ENCODE assay signal across 1 cellular context in genomic region chr22:31102441-31103081, GRCh38.
TF ChIP-seq lines count a peak whose summit lies in the region.

No MANE protein-coding gene starts in this region.

TF ChIP-seq in HepG2, 621 proteins besides CTCF, POLR2A, EP300 and RAD21 (continued from another document and continues in another):
- TF ChIP-seq NR2F6 (IDR thresholded peaks at IDR 0.05) (peak; percentile 25; the same call in 1 of the 2 replicates), NR2F6 (CRISPR knock-in tag; IDR thresholded peaks at IDR 0.05) (no peak; the same call in 1 of the 2 replicates), LBX2 (CRISPR knock-in tag; IDR thresholded peaks at IDR 0.05; ENCODE audit: borderline replicate concordance) (no peak), PHF21A (CRISPR knock-in tag; IDR thresholded peaks at IDR 0.05) (no peak), NFE2 (CRISPR knock-in tag; IDR thresholded peaks at IDR 0.05) (no peak), KDM2A (CRISPR knock-in tag; IDR thresholded peaks at IDR 0.05; ENCODE audit: borderline replicate concordance, low read depth) (peak; percentile 22; the same call in 1 of the 2 replicates), U2AF2 (IDR thresholded peaks at IDR 0.05; ENCODE audit: low read depth, low read length) (no peak), FOXO1 (CRISPR knock-in tag; IDR thresholded peaks at IDR 0.05) (peak; percentile 67; the same call in 1 of the 2 replicates), SETDB1 (CRISPR knock-in tag; IDR thresholded peaks at IDR 0.05; ENCODE audit: borderline replicate concordance) (no peak), HDAC2 (CRISPR knock-in tag; IDR thresholded peaks at IDR 0.05) (peak; percentile 47; the same call in 1 of the 2 replicates), ZNF138 (CRISPR knock-in tag; IDR thresholded peaks at IDR 0.05; ENCODE audit: low read depth) (no peak), GLMP (CRISPR knock-in tag; IDR thresholded peaks at IDR 0.05; ENCODE audit: borderline replicate concordance) (no peak), MED13 (CRISPR knock-in tag; IDR thresholded peaks at IDR 0.05) (no peak), SNAPC2 (CRISPR knock-in tag; IDR thresholded peaks at IDR 0.05) (no peak), SALL2 (CRISPR knock-in tag; IDR thresholded peaks at IDR 0.05) (no peak), ZNF776 (CRISPR knock-in tag; IDR thresholded peaks at IDR 0.05) (no peak), ZNF567 (CRISPR knock-in tag; IDR thresholded peaks at IDR 0.05; ENCODE audit: borderline replicate concordance) (no peak), MAFF (IDR thresholded peaks at IDR 0.05; ENCODE audit: low read depth, low read length) (no peak), SIN3A (IDR thresholded peaks at IDR 0.05; ENCODE audit: borderline replicate concordance, low read depth, low read length) (no peak), SYNCRIP (IDR thresholded peaks at IDR 0.05; ENCODE audit: insufficient read depth, low read depth, low read length) (no peak), KLF15 (CRISPR knock-in tag; IDR thresholded peaks at IDR 0.05; ENCODE audit: borderline replicate concordance) (no peak), BRCA1 (CRISPR knock-in tag; IDR thresholded peaks at IDR 0.05) (no peak), ZNF788 (CRISPR knock-in tag; IDR thresholded peaks at IDR 0.05; ENCODE audit: borderline replicate concordance) (no peak), HMG20B (CRISPR knock-in tag; conservative IDR thresholded peaks at IDR 0.05) (no peak), ZNF367 (CRISPR knock-in tag; IDR thresholded peaks at IDR 0.05; ENCODE audit: borderline replicate concordance) (no peak), ZNF33B (CRISPR knock-in tag; IDR thresholded peaks at IDR 0.05) (no peak), FOSL2 (CRISPR knock-in tag; IDR thresholded peaks at IDR 0.05) (peak; percentile 98), THYN1 (CRISPR knock-in tag; IDR thresholded peaks at IDR 0.05; ENCODE audit: borderline replicate concordance, low read depth) (no peak), HNF4G (IDR thresholded peaks at IDR 0.05; ENCODE audit: borderline replicate concordance, low read depth, low read length) (no peak), HNF4G (CRISPR knock-in tag; IDR thresholded peaks at IDR 0.05; ENCODE audit: borderline replicate concordance, low read depth) (no peak), ZNF660 (CRISPR knock-in tag; IDR thresholded peaks at IDR 0.05; ENCODE audit: borderline replicate concordance, low read depth) (no peak), ONECUT2 (CRISPR knock-in tag; IDR thresholded peaks at IDR 0.05) (no peak), ZNF691 (CRISPR knock-in tag; IDR thresholded peaks at IDR 0.05; ENCODE audit: borderline replicate concordance, low read depth) (no peak; the same call in 1 of the 2 replicates), TOE1 (CRISPR knock-in tag; IDR thresholded peaks at IDR 0.05) (no peak), RFX5 (IDR thresholded peaks at IDR 0.05; ENCODE audit: low read depth, low read length) (no peak), ZBTB37 (CRISPR knock-in tag; IDR thresholded peaks at IDR 0.05) (no peak), CHCHD3 (CRISPR knock-in tag; IDR thresholded peaks at IDR 0.05) (no peak), ZNF207 (IDR thresholded peaks at IDR 0.05; ENCODE audit: borderline replicate concordance) (no peak), ZNF484 (CRISPR knock-in tag; IDR thresholded peaks at IDR 0.05; ENCODE audit: borderline replicate concordance, low read depth) (no peak), HOXA5 (CRISPR knock-in tag; IDR thresholded peaks at IDR 0.05) (no peak), ZNF543 (CRISPR knock-in tag; IDR thresholded peaks at IDR 0.05) (no peak), ZNF777 (CRISPR knock-in tag; IDR thresholded peaks at IDR 0.05) (no peak), ZNF670 (CRISPR knock-in tag; IDR thresholded peaks at IDR 0.05; ENCODE audit: borderline replicate concordance) (no peak)
- TF ChIP-seq, protein P1, sequence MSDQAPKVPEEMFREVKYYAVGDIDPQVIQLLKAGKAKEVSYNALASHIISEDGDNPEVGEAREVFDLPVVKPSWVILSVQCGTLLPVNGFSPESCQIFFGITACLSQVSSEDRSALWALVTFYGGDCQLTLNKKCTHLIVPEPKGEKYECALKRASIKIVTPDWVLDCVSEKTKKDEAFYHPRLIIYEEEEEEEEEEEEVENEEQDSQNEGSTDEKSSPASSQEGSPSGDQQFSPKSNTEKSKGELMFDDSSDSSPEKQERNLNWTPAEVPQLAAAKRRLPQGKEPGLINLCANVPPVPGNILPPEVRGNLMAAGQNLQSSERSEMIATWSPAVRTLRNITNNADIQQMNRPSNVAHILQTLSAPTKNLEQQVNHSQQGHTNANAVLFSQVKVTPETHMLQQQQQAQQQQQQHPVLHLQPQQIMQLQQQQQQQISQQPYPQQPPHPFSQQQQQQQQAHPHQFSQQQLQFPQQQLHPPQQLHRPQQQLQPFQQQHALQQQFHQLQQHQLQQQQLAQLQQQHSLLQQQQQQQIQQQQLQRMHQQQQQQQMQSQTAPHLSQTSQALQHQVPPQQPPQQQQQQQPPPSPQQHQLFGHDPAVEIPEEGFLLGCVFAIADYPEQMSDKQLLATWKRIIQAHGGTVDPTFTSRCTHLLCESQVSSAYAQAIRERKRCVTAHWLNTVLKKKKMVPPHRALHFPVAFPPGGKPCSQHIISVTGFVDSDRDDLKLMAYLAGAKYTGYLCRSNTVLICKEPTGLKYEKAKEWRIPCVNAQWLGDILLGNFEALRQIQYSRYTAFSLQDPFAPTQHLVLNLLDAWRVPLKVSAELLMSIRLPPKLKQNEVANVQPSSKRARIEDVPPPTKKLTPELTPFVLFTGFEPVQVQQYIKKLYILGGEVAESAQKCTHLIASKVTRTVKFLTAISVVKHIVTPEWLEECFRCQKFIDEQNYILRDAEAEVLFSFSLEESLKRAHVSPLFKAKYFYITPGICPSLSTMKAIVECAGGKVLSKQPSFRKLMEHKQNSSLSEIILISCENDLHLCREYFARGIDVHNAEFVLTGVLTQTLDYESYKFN (CRISPR knock-in tag; conservative IDR thresholded peaks at IDR 0.05) = peak; percentile 70
- TF ChIP-seq, protein P2, sequence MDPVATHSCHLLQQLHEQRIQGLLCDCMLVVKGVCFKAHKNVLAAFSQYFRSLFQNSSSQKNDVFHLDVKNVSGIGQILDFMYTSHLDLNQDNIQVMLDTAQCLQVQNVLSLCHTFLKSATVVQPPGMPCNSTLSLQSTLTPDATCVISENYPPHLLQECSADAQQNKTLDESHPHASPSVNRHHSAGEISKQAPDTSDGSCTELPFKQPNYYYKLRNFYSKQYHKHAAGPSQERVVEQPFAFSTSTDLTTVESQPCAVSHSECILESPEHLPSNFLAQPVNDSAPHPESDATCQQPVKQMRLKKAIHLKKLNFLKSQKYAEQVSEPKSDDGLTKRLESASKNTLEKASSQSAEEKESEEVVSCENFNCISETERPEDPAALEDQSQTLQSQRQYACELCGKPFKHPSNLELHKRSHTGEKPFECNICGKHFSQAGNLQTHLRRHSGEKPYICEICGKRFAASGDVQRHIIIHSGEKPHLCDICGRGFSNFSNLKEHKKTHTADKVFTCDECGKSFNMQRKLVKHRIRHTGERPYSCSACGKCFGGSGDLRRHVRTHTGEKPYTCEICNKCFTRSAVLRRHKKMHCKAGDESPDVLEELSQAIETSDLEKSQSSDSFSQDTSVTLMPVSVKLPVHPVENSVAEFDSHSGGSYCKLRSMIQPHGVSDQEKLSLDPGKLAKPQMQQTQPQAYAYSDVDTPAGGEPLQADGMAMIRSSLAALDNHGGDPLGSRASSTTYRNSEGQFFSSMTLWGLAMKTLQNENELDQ (CRISPR knock-in tag; IDR thresholded peaks at IDR 0.05; ENCODE audit: borderline replicate concordance) = no peak
- TF ChIP-seq, protein P3, sequence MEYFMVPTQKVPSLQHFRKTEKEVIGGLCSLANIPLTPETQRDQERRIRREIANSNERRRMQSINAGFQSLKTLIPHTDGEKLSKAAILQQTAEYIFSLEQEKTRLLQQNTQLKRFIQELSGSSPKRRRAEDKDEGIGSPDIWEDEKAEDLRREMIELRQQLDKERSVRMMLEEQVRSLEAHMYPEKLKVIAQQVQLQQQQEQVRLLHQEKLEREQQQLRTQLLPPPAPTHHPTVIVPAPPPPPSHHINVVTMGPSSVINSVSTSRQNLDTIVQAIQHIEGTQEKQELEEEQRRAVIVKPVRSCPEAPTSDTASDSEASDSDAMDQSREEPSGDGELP (IDR thresholded peaks at IDR 0.05; ENCODE audit: borderline replicate concordance, low read depth) = peak; percentile 33; the same call in 1 of the 2 replicates
- TF ChIP-seq, protein P4, sequence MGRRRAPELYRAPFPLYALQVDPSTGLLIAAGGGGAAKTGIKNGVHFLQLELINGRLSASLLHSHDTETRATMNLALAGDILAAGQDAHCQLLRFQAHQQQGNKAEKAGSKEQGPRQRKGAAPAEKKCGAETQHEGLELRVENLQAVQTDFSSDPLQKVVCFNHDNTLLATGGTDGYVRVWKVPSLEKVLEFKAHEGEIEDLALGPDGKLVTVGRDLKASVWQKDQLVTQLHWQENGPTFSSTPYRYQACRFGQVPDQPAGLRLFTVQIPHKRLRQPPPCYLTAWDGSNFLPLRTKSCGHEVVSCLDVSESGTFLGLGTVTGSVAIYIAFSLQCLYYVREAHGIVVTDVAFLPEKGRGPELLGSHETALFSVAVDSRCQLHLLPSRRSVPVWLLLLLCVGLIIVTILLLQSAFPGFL (CRISPR knock-in tag; IDR thresholded peaks at IDR 0.05) = no peak
- TF ChIP-seq, protein P5, sequence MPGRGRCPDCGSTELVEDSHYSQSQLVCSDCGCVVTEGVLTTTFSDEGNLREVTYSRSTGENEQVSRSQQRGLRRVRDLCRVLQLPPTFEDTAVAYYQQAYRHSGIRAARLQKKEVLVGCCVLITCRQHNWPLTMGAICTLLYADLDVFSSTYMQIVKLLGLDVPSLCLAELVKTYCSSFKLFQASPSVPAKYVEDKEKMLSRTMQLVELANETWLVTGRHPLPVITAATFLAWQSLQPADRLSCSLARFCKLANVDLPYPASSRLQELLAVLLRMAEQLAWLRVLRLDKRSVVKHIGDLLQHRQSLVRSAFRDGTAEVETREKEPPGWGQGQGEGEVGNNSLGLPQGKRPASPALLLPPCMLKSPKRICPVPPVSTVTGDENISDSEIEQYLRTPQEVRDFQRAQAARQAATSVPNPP (CRISPR knock-in tag; IDR thresholded peaks at IDR 0.05) = no peak
- TF ChIP-seq, protein P6, sequence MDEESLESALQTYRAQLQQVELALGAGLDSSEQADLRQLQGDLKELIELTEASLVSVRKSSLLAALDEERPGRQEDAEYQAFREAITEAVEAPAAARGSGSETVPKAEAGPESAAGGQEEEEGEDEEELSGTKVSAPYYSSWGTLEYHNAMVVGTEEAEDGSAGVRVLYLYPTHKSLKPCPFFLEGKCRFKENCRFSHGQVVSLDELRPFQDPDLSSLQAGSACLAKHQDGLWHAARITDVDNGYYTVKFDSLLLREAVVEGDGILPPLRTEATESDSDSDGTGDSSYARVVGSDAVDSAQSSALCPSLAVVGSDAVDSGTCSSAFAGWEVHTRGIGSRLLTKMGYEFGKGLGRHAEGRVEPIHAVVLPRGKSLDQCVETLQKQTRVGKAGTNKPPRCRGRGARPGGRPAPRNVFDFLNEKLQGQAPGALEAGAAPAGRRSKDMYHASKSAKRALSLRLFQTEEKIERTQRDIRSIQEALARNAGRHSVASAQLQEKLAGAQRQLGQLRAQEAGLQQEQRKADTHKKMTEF (CRISPR knock-in tag; IDR thresholded peaks at IDR 0.05) = no peak
- TF ChIP-seq, protein P7, sequence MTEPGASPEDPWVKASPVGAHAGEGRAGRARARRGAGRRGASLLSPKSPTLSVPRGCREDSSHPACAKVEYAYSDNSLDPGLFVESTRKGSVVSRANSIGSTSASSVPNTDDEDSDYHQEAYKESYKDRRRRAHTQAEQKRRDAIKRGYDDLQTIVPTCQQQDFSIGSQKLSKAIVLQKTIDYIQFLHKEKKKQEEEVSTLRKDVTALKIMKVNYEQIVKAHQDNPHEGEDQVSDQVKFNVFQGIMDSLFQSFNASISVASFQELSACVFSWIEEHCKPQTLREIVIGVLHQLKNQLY (CRISPR knock-in tag; IDR thresholded peaks at IDR 0.05) = no peak
- TF ChIP-seq, protein P8, sequence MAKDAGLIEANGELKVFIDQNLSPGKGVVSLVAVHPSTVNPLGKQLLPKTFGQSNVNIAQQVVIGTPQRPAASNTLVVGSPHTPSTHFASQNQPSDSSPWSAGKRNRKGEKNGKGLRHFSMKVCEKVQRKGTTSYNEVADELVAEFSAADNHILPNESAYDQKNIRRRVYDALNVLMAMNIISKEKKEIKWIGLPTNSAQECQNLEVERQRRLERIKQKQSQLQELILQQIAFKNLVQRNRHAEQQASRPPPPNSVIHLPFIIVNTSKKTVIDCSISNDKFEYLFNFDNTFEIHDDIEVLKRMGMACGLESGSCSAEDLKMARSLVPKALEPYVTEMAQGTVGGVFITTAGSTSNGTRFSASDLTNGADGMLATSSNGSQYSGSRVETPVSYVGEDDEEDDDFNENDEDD (CRISPR knock-in tag; IDR thresholded peaks at IDR 0.05; ENCODE audit: borderline replicate concordance) = no peak
